In genomic region chr12:131258396-131258795, GRCh38 we compare ENCODE assay signal across 33 cellular contexts.
"Had no signal": no experiment of that assay in that cellular context is flagged by ENCODE, and none has a peak within 500 bp of the region (broad histone marks: within the 10 kb centered on the region; RNA-seq: fewer than 3 reads in every experiment).

No MANE protein-coding gene starts in this region.

- H3K9me3 Mint-ChIP-seq: activated B cell treated with CpG ODN at 0.5 μM for 24 hours; activated naive CD4-positive, alpha-beta T cell treated with anti-CD3 and anti-CD28 coated beads, Interleukin-2, amount 50 U/mL, for 24 hours; activated naive CD8-positive, alpha-beta T cell treated with anti-CD3 and anti-CD28 coated beads, Interleukin-2, amount 10 ng/mL, durations not matched to agents 7 days and 5 days; activated T-cell treated with anti-CD3 and anti-CD28 coated beads, Interleukin-2, amount 50 U/mL, for 24 hours; activated T-helper 2 cell treated with anti-CD3 and anti-CD28 coated beads, Interferon-gamma antibody, Interleukin-2, Interleukin-4, amounts not matched to agents 10 μg/mL and 5 μg/mL and 100 μg/mL, durations not matched to agents 14 hours and 24 hours and 36 hours; T-helper 1 cell treated with Interleukin-12 subunit alpha and Interleukin-12 subunit beta and Interleukin-4 antibody, amounts not matched to agents 30 μg/mL and 1 μg/mL, for 36 hours; T-helper 2 cell treated with Interferon-gamma antibody and Interleukin-4, amounts not matched to agents 5 μg/mL and 100 μg/mL, for 36 hours had no signal

- H3K27me3 Mint-ChIP-seq: activated naive CD4-positive, alpha-beta T cell treated with anti-CD3 and anti-CD28 coated beads, Interleukin-2, amount 50 U/mL, for 24 hours; activated T-cell treated with anti-CD3 and anti-CD28 coated beads, Interleukin-2, amount 50 U/mL, for 24 hours had no signal

- DNase-seq: activated B cell treated with CpG ODN at 0.5 μM for 24 hours; activated CD4-positive, alpha-beta T cell treated with anti-CD3 and anti-CD28 coated beads for 1 hour; activated CD4-positive, alpha-beta T cell treated with anti-CD3 and anti-CD28 coated beads for 48 hours; activated CD4-positive, alpha-beta T cell treated with anti-CD3 and anti-CD28 coated beads, Interleukin-2, amount 50 U/mL, for 48 hours; activated CD8-positive, alpha-beta T cell treated with anti-CD3 and anti-CD28 coated beads, Interleukin-2, amount 10 ng/mL, durations not matched to agents 7 days and 5 days; activated gamma-delta T cell; activated naive CD4-positive, alpha-beta T cell treated with Interleukin-2 at 50 U/mL for 16 hours; activated naive CD8-positive, alpha-beta T cell treated with anti-CD3 and anti-CD28 coated beads, Interleukin-2, amount 10 ng/mL, durations not matched to agents 7 days and 5 days; activated T-cell treated with anti-CD3 and anti-CD28 coated beads, Interleukin-2, amount 50 U/mL, for 24 hours; adrenal gland; body of pancreas; cerebellar nuclear complex; Karpas-422; KBM-7; NCI-H1105; NCI-H1417 treated with DMSO at 0.1 percent for 48 hours; NCI-H1694; NCI-H1930; NCI-H2081 treated with DMSO at 0.1 percent for 48 hours; NCI-H510A; NCI-H69; NK-92 treated with Interleukin-12 subunit alpha and Interleukin-12 subunit beta, amount 100 ng/mL, for 24 hours; PC-3; RPMI8226; SHP77 treated with DMSO at 0.1 percent for 48 hours; SK-N-SH had no signal

- H3K4me3 ChIP-seq: adrenal gland, body of pancreas, breast epithelium, Peyer's patch, SJSA1 had no signal

- ATAC-seq: activated CD8-positive, alpha-beta T cell treated with anti-CD3 and anti-CD28 coated beads, Interleukin-2, amount 10 ng/mL, durations not matched to agents 7 days and 5 days; body of pancreas; PC-3 had no signal

- H3K36me3 Mint-ChIP-seq: activated naive CD4-positive, alpha-beta T cell treated with anti-CD3 and anti-CD28 coated beads, Interleukin-2, amount 50 U/mL, for 24 hours; activated naive CD8-positive, alpha-beta T cell treated with anti-CD3 and anti-CD28 coated beads, Interleukin-2, amount 10 ng/mL, durations not matched to agents 7 days and 5 days had no signal

- H3K4me3 Mint-ChIP-seq: activated B cell treated with CpG ODN at 0.5 μM for 24 hours; activated CD8-positive, alpha-beta T cell treated with anti-CD3 and anti-CD28 coated beads, Interleukin-2, amount 10 ng/mL, durations not matched to agents 7 days and 5 days; activated naive CD4-positive, alpha-beta T cell treated with anti-CD3 and anti-CD28 coated beads, Interleukin-2, amount 50 U/mL, for 24 hours; activated naive CD8-positive, alpha-beta T cell treated with anti-CD3 and anti-CD28 coated beads, Interleukin-2, amount 10 ng/mL, durations not matched to agents 7 days and 5 days; activated T-cell treated with anti-CD3 and anti-CD28 coated beads, Interleukin-2, amount 50 U/mL, for 24 hours; T-helper 1 cell treated with Interleukin-12 subunit alpha and Interleukin-12 subunit beta and Interleukin-4 antibody, amounts not matched to agents 30 μg/mL and 1 μg/mL, for 36 hours; T-helper 2 cell treated with Interferon-gamma antibody and Interleukin-4, amounts not matched to agents 5 μg/mL and 100 μg/mL, for 36 hours had no signal

- H3K4me1 Mint-ChIP-seq: activated B cell treated with CpG ODN at 0.5 μM for 24 hours; activated naive CD4-positive, alpha-beta T cell treated with anti-CD3 and anti-CD28 coated beads, Interleukin-2, amount 50 U/mL, for 24 hours; activated naive CD8-positive, alpha-beta T cell treated with anti-CD3 and anti-CD28 coated beads, Interleukin-2, amount 10 ng/mL, durations not matched to agents 7 days and 5 days had no signal

- H3K27ac Mint-ChIP-seq: activated B cell treated with CpG ODN at 0.5 μM for 24 hours; activated CD8-positive, alpha-beta T cell treated with anti-CD3 and anti-CD28 coated beads, Interleukin-2, amount 10 ng/mL, durations not matched to agents 7 days and 5 days; activated naive CD4-positive, alpha-beta T cell treated with anti-CD3 and anti-CD28 coated beads, Interleukin-2, amount 50 U/mL, for 24 hours; activated naive CD8-positive, alpha-beta T cell treated with anti-CD3 and anti-CD28 coated beads, Interleukin-2, amount 10 ng/mL, durations not matched to agents 7 days and 5 days; activated T-cell treated with anti-CD3 and anti-CD28 coated beads, Interleukin-2, amount 50 U/mL, for 24 hours; activated T-helper 2 cell treated with anti-CD3 and anti-CD28 coated beads, Interferon-gamma antibody, Interleukin-2, Interleukin-4, amounts not matched to agents 10 μg/mL and 5 μg/mL and 100 μg/mL, durations not matched to agents 14 hours and 24 hours and 36 hours; T-helper 1 cell treated with Interleukin-12 subunit alpha and Interleukin-12 subunit beta and Interleukin-4 antibody, amounts not matched to agents 30 μg/mL and 1 μg/mL, for 36 hours; T-helper 2 cell treated with Interferon-gamma antibody and Interleukin-4, amounts not matched to agents 5 μg/mL and 100 μg/mL, for 36 hours had no signal
